20 cellular contexts compared by ENCODE assay signal in genomic region chr9:36968574-36969215, GRCh38.
DNase-seq lines count a peak whose midpoint lies in the region; ATAC-seq, FAIRE-seq and TF ChIP-seq lines count a peak whose summit lies in the region.
"Had no signal": no experiment of that assay in that cellular context is flagged by ENCODE, and none has a peak within 500 bp of the region (broad histone marks: within the 10 kb centered on the region; RNA-seq: fewer than 3 reads in every experiment).

No MANE protein-coding gene starts in this region.

- H3K27me3 Mint-ChIP-seq in neural progenitor cell (ENCODE audit: insufficient read depth, low read depth): peaks cover 6% of the 10 kb centered on the region

- no peaks in the 10 kb centered on the region for H3K9me3 Mint-ChIP-seq in neural progenitor cell
- H3K9me3 Mint-ChIP-seq: CD4-positive, alpha-beta T cell had no signal

- ATAC-seq in GM12878: no peak
- no peak for ATAC-seq in HG03442 (IDR thresholded peaks at IDR 0.05; ENCODE audit: unreplicated experiment)
- ATAC-seq: PC-3 had no signal

- no peak overlapping the region for H3K4me3 ChIP-seq in BLaER1 treated with 17β-estradiol and CSF1 and Interleukin-3, amounts not matched to agents 10 nM and 100 nM
- H3K4me3 ChIP-seq in GM12878 (no peak overlapping the region), neural progenitor cell (no peak overlapping the region)

- H3K9me3 ChIP-seq in BLaER1 treated with 17β-estradiol and CSF1 and Interleukin-3, amounts not matched to agents 10 nM and 100 nM (replicated peaks in 1 of 11): no peaks in the 10 kb centered on the region
- H3K9me3 ChIP-seq in GM12878 (replicated peaks; ENCODE audit: control insufficient read depth, insufficient read depth, low read length) (no peaks in the 10 kb centered on the region), neural progenitor cell (ENCODE audit: low read depth) (no peaks in the 10 kb centered on the region)

- peak; percentile 33 for FAIRE-seq in GM12892 (lab: Jason Lieb, UNC)
- FAIRE-seq in GM12878 (lab: Jason Lieb, UNC): no peak
- FAIRE-seq: D721Med, HTR-8/SVneo had no signal

- H3K79me2 ChIP-seq in GM12878 (ENCODE audit: control insufficient read depth, insufficient read depth, low read length): peaks cover 20% of the 10 kb centered on the region
- no peaks in the 10 kb centered on the region for H3K79me2 ChIP-seq in neural progenitor cell (ENCODE audit: low read depth)

- SMC1A ChIA-PET in GM12878 (lab: Charles Lee; ENCODE audit: uncharacterized antibody, unreplicated experiment): no interaction called here

- H3K4me1 Mint-ChIP-seq in neural progenitor cell: peaks cover 5% of the 10 kb centered on the region

- H4K20me1 ChIP-seq in BLaER1 treated with 17β-estradiol and CSF1 and Interleukin-3, amounts not matched to agents 10 nM and 100 nM: peaks cover 0 to 100% (median 82%) of the 10 kb centered on the region in 11 experiments; a peak in 18 of 22 replicates
- H4K20me1 ChIP-seq in GM12878 (ENCODE audit: control insufficient read depth, insufficient read depth): no peaks in the 10 kb centered on the region
- no peaks in the 10 kb centered on the region for H4K20me1 ChIP-seq in neural progenitor cell (ENCODE audit: low read depth)

- peak overlapping the region; percentile 32 to 71 (median 63); a peak in 21 of 22 replicates for H3K27ac ChIP-seq in BLaER1 treated with 17β-estradiol and CSF1 and Interleukin-3, amounts not matched to agents 10 nM and 100 nM
- H3K27ac ChIP-seq in GM12878 (ENCODE audit: control insufficient read depth, insufficient read depth): no peak overlapping the region
- H3K27ac ChIP-seq in neural progenitor cell: no peak overlapping the region
- H3K27ac ChIP-seq: HL-60, RWPE1 had no signal

- no peak for TF ChIP-seq POLR2A in GM12892 (IDR thresholded peaks at IDR 0.05; ENCODE audit: low read depth, low read length)
- no peak for TF ChIP-seq POLR2A in GM12878 (IDR thresholded peaks at IDR 0.05; ENCODE audit: low read depth, low read length)

- H3K4me3 Mint-ChIP-seq in neural progenitor cell: no peak overlapping the region
- H3K4me3 Mint-ChIP-seq: CD4-positive, alpha-beta T cell had no signal

- peaks cover 4% of the 10 kb centered on the region for H3K36me3 Mint-ChIP-seq in neural progenitor cell

- no peak overlapping the region for H2AFZ ChIP-seq in GM12878 (ENCODE audit: control insufficient read depth, low read depth, low read length)
- no peak overlapping the region for H2AFZ ChIP-seq in neural progenitor cell (replicated peaks)

- H3K9ac ChIP-seq in BLaER1 treated with 17β-estradiol and CSF1 and Interleukin-3, amounts not matched to agents 10 nM and 100 nM: peak overlapping the region in 6 of 11 experiments; percentile 21 to 55 (median 42); a peak in 11 of 22 replicates
- H3K9ac ChIP-seq in GM12878 (ENCODE audit: control insufficient read depth, insufficient read depth, low read length) (no peak overlapping the region), neural progenitor cell (no peak overlapping the region)

- no TSS peak for BruUV-seq in GM12878 (replicated peaks; lab: Mats Ljungman, UMichigan)

- DNase-seq in GM12892 (ENCODE audit: insufficient read length) (no peak), GM12878 (ENCODE audit: low read depth, low spot score) (no peak), neural progenitor cell (ENCODE audit: low spot score) (no peak), COLO829 (ENCODE audit: low spot score) (no peak), NCI-H526 treated with DMSO at 0.1 percent for 48 hours (lab: John Stamatoyannopoulos, UW) (no peak)
- DNase-seq: ACHN; AML-193; CD4-positive, alpha-beta T cell; DMS79; NCI-H1417 treated with DMSO at 0.1 percent for 48 hours; NCI-H2171; NCI-H446; NCI-H748 treated with DMSO at 0.1 percent for 48 hours; PC-3 had no signal

- no peaks in the 10 kb centered on the region for H3F3A ChIP-seq in neural progenitor cell (ENCODE audit: low read depth)

- peak overlapping the region; percentile 69 for H3K27ac Mint-ChIP-seq in neural progenitor cell
- H3K27ac Mint-ChIP-seq: CD4-positive, alpha-beta T cell had no signal

- RAD21 ChIA-PET in GM12878 (lab: Charles Lee; ENCODE audit: unreplicated experiment): interaction anchor here (0.7 kb wide), 1 partner anchor 113 kb away, joined by 3 read pairs; no protein-coding TSS in a partner anchor

- in situ Hi-C loops in GM12878 (cut with MboI): no loop called here

- CTCF ChIA-PET in GM12878 (lab: Yijun Ruan, JAX): interaction anchor here (1.3 to 1.4 kb wide), 3 partner anchors 8 to 23 kb away, joined by 3 to 4 read pairs (median 4); no protein-coding TSS in a partner anchor

- no peak for TF ChIP-seq EP300 in GM12878 (IDR thresholded peaks at IDR 0.05; ENCODE audit: borderline replicate concordance in 1 of 2, control insufficient read depth in 1 of 2, low read depth in 2 of 2, low read length in 2 of 2)

- H3K4me1 ChIP-seq in BLaER1 treated with 17β-estradiol and CSF1 and Interleukin-3, amounts not matched to agents 10 nM and 100 nM: peaks cover 33 to 54% (median 48%) of the 10 kb centered on the region in 10 experiments
- no peaks in the 10 kb centered on the region for H3K4me1 ChIP-seq in GM12878 (ENCODE audit: control insufficient read depth, insufficient read depth, low read length)
- H3K4me1 ChIP-seq in neural progenitor cell: no peaks in the 10 kb centered on the region

- peaks cover 5 to 91% (median 42%) of the 10 kb centered on the region in 11 experiments; a peak in 17 of 22 replicates for H3K36me3 ChIP-seq in BLaER1 treated with 17β-estradiol and CSF1 and Interleukin-3, amounts not matched to agents 10 nM and 100 nM
- peaks cover 27 to 37% of the 10 kb centered on the region in 2 experiments for H3K36me3 ChIP-seq in GM12878 (ENCODE audit: control insufficient read depth in 2 of 2, insufficient read depth in 2 of 2, low read length in 1 of 2)
- no peaks in the 10 kb centered on the region for H3K36me3 ChIP-seq in neural progenitor cell

- peak overlapping the region; percentile 30 to 69 (median 58) for H3K4me2 ChIP-seq in BLaER1 treated with 17β-estradiol and CSF1 and Interleukin-3, amounts not matched to agents 10 nM and 100 nM
- no peak overlapping the region for H3K4me2 ChIP-seq in GM12878 (ENCODE audit: control insufficient read depth, insufficient read depth)
- no peak overlapping the region for H3K4me2 ChIP-seq in neural progenitor cell

- intact Hi-C loops in GM12878 (cut with micrococcal nuclease; ENCODE audit: unreplicated experiment): no loop called here

- WGBS in GM12878 (ENCODE audit: insufficient coverage, insufficient replicate concordance, low lambda C conversion rate, missing lambda C conversion rate): 60% methylated on average over 7 of the region's 7 CpGs

- H3K27me3 ChIP-seq in BLaER1 treated with 17β-estradiol and CSF1 and Interleukin-3, amounts not matched to agents 10 nM and 100 nM: no peaks in the 10 kb centered on the region
- H3K27me3 ChIP-seq in GM12878 (replicated peaks in 1 of 2; ENCODE audit: control insufficient read depth in 2 of 2, insufficient read depth in 2 of 2, low read length in 1 of 2): no peaks in the 10 kb centered on the region
- no peaks in the 10 kb centered on the region for H3K27me3 ChIP-seq in neural progenitor cell

- POLR2A ChIA-PET in GM12878 (lab: Charles Lee): no interaction called here

- TF ChIP-seq CTCF in GM12878 (IDR thresholded peaks at IDR 0.05 in 2 of 3, conservative IDR thresholded peaks at IDR 0.05 in 1 of 3; ENCODE audit: control insufficient read depth in 2 of 3, extremely low read depth in 1 of 3, insufficient read depth in 1 of 3, low read depth in 3 of 3, low read length in 3 of 3): no peak
- no peak for TF ChIP-seq CTCF in neural progenitor cell (IDR thresholded peaks at IDR 0.05)

- no peak for TF ChIP-seq RAD21 in GM12878 (IDR thresholded peaks at IDR 0.05; ENCODE audit: insufficient read depth, low read depth, low read length)

TF ChIP-seq in GM12878, 131 proteins besides CTCF, POLR2A, EP300 and RAD21 (continues in another document):
- TF ChIP-seq SREBF1 (IDR thresholded peaks at IDR 0.05; ENCODE audit: low read length) (no peak), ZBTB4 (CRISPR knock-in tag; IDR thresholded peaks at IDR 0.05) (no peak), RUNX3 (IDR thresholded peaks at IDR 0.05; ENCODE audit: low read length) (no peak), PBX3 (IDR thresholded peaks at IDR 0.05; ENCODE audit: insufficient replicate concordance, low read depth, low read length) (peak; percentile 37)

Comparison
In these comparisons a context has a peak if more than half of its experiments do, and no peak if none do; other contexts are left out.
1. H3K27ac ChIP-seq: peak in BLaER1 treated with 17β-estradiol and CSF1 and Interleukin-3, amounts not matched to agents 10 nM and 100 nM (11 of 11); none in GM12878 (single experiment) and neural progenitor cell (single experiment).
2. H3K4me2 ChIP-seq: peak in BLaER1 treated with 17β-estradiol and CSF1 and Interleukin-3, amounts not matched to agents 10 nM and 100 nM (11 of 11); none in GM12878 (single experiment) and neural progenitor cell (single experiment).
3. H3K9ac ChIP-seq: peak in BLaER1 treated with 17β-estradiol and CSF1 and Interleukin-3, amounts not matched to agents 10 nM and 100 nM (6 of 11); none in GM12878 (single experiment) and neural progenitor cell (single experiment).